In the genomic region with DNA sequence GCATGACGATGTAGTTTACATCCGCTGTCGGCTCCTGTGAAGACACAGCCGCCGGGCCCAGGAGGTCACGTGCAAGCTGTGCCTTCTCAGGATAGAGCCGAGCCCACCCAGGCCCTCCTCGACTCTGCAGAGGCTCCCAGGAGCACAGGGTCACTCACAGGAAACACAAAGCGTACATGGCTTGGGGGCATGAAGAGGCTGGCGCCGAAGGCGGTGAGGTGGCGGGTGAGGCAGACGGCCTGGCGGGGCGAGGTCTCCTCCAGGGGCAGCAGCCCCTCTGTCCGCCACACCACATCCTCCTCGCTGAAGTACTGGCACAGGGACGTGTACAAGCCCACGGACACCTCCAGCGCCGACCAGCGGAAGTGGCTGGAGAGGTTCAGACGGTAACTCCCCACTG, we compare ENCODE assay signal across 8 cellular contexts. TPM values are rescaled to one million over a fixed set of nuclear protein-coding genes. Genes with fewer than 3 reads are reported as not detected.
DNase-seq lines count a peak whose midpoint lies in the region; ATAC-seq and TF ChIP-seq lines count a peak whose summit lies in the region.
"Not testable (repeated sequence)": the region's sequence is repeated elsewhere in the genome, so short reads cannot be mapped to it uniquely, and the experiment has no call there.
"Had no signal": no experiment of that assay in that cellular context is flagged by ENCODE, and none has a peak within 500 bp of the region (broad histone marks: within the 10 kb centered on the region; RNA-seq: fewer than 3 reads in every experiment).

No MANE protein-coding gene starts in this region.

- not testable (repeated sequence) for H3K9me1 ChIP-seq in IMR-90 (ENCODE audit: insufficient read depth, low read length)

- H2BK15ac ChIP-seq in IMR-90 (ENCODE audit: low read depth, low read length) = not testable (repeated sequence)

- not testable (repeated sequence) for H3K23ac ChIP-seq in IMR-90 (ENCODE audit: low read depth, low read length)

- not testable (repeated sequence) for H3K14ac ChIP-seq in IMR-90 (replicated peaks; ENCODE audit: low read depth, low read length)

- H2AK5ac ChIP-seq in IMR-90 (ENCODE audit: low read depth, low read length) = not testable (repeated sequence)

- TF ChIP-seq CTCF in IMR-90 (conservative IDR thresholded peaks at IDR 0.05; ENCODE audit: low read depth, low read length); right lobe of liver (IDR thresholded peaks at IDR 0.05); lung (IDR thresholded peaks at IDR 0.05; ENCODE audit: control extremely low read depth, extremely low read depth); prostate gland (IDR thresholded peaks at IDR 0.05); testis (IDR thresholded peaks at IDR 0.05); upper lobe of right lung (IDR thresholded peaks at IDR 0.05): not testable (repeated sequence)

- not testable (repeated sequence) for H3K36me3 ChIP-seq in IMR-90 (ENCODE audit: control insufficient read depth, insufficient read depth, low read length); right lobe of liver; lung (ENCODE audit: control insufficient read depth in 2 of 2, insufficient read depth in 2 of 2, low read length in 2 of 2); prostate gland; testis (ENCODE audit: low read depth, missing control alignments); upper lobe of right lung

- H3K56ac ChIP-seq in IMR-90 (ENCODE audit: extremely low read depth, insufficient read depth, low read length) = not testable (repeated sequence)

- in situ Hi-C loops in IMR-90 (cut with MboI; ENCODE audit: low sequenced_read_pairs) = not testable (repeated sequence)

- TSS peak; percentile 73 for BruUV-seq in IMR-90 (replicated peaks; lab: Mats Ljungman, UMichigan)

- CTCF ChIA-PET in IMR-90 (lab: Yijun Ruan, JAX) = not testable (repeated sequence)

- not testable (repeated sequence) for H2BK5ac ChIP-seq in IMR-90 (ENCODE audit: low read depth, low read length, poor library complexity, severe bottlenecking)

- POLR2A ChIA-PET in IMR-90 (lab: Charles Lee; ENCODE audit: unreplicated experiment) = not testable (repeated sequence)

- not testable (repeated sequence) for H3K79me1 ChIP-seq in IMR-90 (ENCODE audit: low read depth in 1 of 2, low read length in 2 of 2)

- H3K27ac ChIP-seq in IMR-90 (ENCODE audit: insufficient read depth, low read length); right lobe of liver; lung (ENCODE audit: low read depth in 1 of 2, low read length in 1 of 2); prostate gland; testis; upper lobe of right lung: not testable (repeated sequence)

- H3K4me2 ChIP-seq in IMR-90 (ENCODE audit: low read depth, low read length) = not testable (repeated sequence)

- not testable (repeated sequence) for H3K4me1 ChIP-seq in IMR-90 (ENCODE audit: control insufficient read depth, insufficient read depth, low read length); right lobe of liver; lung (ENCODE audit: control insufficient read depth in 2 of 2, insufficient read depth in 2 of 2, low read length in 2 of 2); prostate gland (replicated peaks); testis; upper lobe of right lung

- no CpG with 5 or more reads among the region's 24 CpGs for WGBS in IMR-90 (ENCODE audit: extremely low coverage in 2 of 2, insufficient read length in 1 of 2), 2 experiments
- no CpG with 5 or more reads among the region's 24 CpGs for WGBS in right lobe of liver (ENCODE audit: insufficient coverage, low coverage, low lambda C conversion rate, missing lambda C conversion rate)
- WGBS in lung, 2 donors = 82 to 95% methylated on average over 4 to 8 of the region's 24 CpGs
- WGBS in prostate gland = no CpG with 5 or more reads among the region's 24 CpGs
- WGBS in testis, 2 donors = no CpG with 5 or more reads among the region's 24 CpGs

- not testable (repeated sequence) for H4K91ac ChIP-seq in IMR-90 (ENCODE audit: insufficient read depth, low read depth, low read length)

- not testable (repeated sequence) for TF ChIP-seq RAD21 in IMR-90 (IDR thresholded peaks at IDR 0.05; ENCODE audit: low read length)

- TF ChIP-seq POLR2A in IMR-90 (IDR thresholded peaks at IDR 0.05; ENCODE audit: low read depth, low read length); right lobe of liver (IDR thresholded peaks at IDR 0.05); prostate gland (IDR thresholded peaks at IDR 0.05); testis (IDR thresholded peaks at IDR 0.05): not testable (repeated sequence)

- H2AK9ac ChIP-seq in IMR-90 (replicated peaks; ENCODE audit: low read depth, low read length, poor library complexity) = not testable (repeated sequence)

- H3K4ac ChIP-seq in IMR-90 (ENCODE audit: low read depth, low read length) = not testable (repeated sequence)

- not testable (repeated sequence) for DNase-seq in IMR-90
- peak; percentile 46 for DNase-seq in Right ventricle myocardium inferior (ENCODE audit: missing footprints)
- DNase-seq in right lobe of liver = peak in 2 of 3 donors; percentile 2 to 10
- DNase-seq in lung (ENCODE audit: low spot score) = peak; percentile 24
- DNase-seq in prostate gland (ENCODE audit: low spot score) = peak; percentile 3
- peak; percentile 6 for DNase-seq in testis
- peak; percentile 29 for DNase-seq in upper lobe of right lung

- H2BK20ac ChIP-seq in IMR-90 (ENCODE audit: low read depth, low read length) = not testable (repeated sequence)

- H3K4me3 ChIP-seq in IMR-90 (ENCODE audit: insufficient read depth, low read depth, low read length); right lobe of liver; lung; prostate gland; testis; upper lobe of right lung: not testable (repeated sequence)

- H3K18ac ChIP-seq in IMR-90 (ENCODE audit: low read depth, low read length) = not testable (repeated sequence)

- not testable (repeated sequence) for H4K5ac ChIP-seq in IMR-90 (ENCODE audit: low read depth, low read length)

- ATAC-seq in IMR-90 (ENCODE audit: low read depth); Right ventricle myocardium inferior; right lobe of liver; lung (ENCODE audit: insufficient read depth, low FRiP score); upper lobe of right lung: not testable (repeated sequence)

- H4K8ac ChIP-seq in IMR-90 (ENCODE audit: low read depth in 2 of 2, low read length in 2 of 2) = not testable (repeated sequence)

- H2BK120ac ChIP-seq in IMR-90 (ENCODE audit: low read depth, low read length) = not testable (repeated sequence)

- H3K9ac ChIP-seq in IMR-90 (ENCODE audit: low read depth, low read length) = not testable (repeated sequence)

- H4K20me1 ChIP-seq in IMR-90 (ENCODE audit: insufficient read depth, low read length) = not testable (repeated sequence)

- H2AFZ ChIP-seq in IMR-90 (replicated peaks; ENCODE audit: low read length, poor library complexity) = not testable (repeated sequence)

- dilution Hi-C loops in IMR-90 (cut with HindIII; ENCODE audit: low sequenced_read_pairs, unreplicated experiment) = not testable (repeated sequence)

- not testable (repeated sequence) for H3K9me3 ChIP-seq in IMR-90 (ENCODE audit: control insufficient read depth, insufficient read depth, low read length); right lobe of liver; lung (ENCODE audit: control insufficient read depth in 2 of 2, insufficient read depth in 1 of 2, low read length in 1 of 2); prostate gland; testis; upper lobe of right lung

- H3K27me3 ChIP-seq in IMR-90 (ENCODE audit: control insufficient read depth, insufficient read depth, low read length); right lobe of liver; lung (ENCODE audit: control insufficient read depth, insufficient read depth); prostate gland (replicated peaks; ENCODE audit: insufficient read depth); testis; upper lobe of right lung: not testable (repeated sequence)

- intact Hi-C loops in IMR-90 (cut with micrococcal nuclease); Right ventricle myocardium inferior (cut with DNase I); right lobe of liver (cut with DNase I); prostate gland (cut with DNase I); testis (cut with DNase I; ENCODE audit: low total_unique reads); upper lobe of right lung (cut with DNase I): not testable (repeated sequence)

RNA-seq across cellular contexts. Expression of a gene that starts 2.7 kb away (rescaled TPM):
- total RNA-seq in IMR-90 (2012; rRNA removed) (0.56 and 1.1 TPM in 2 replicates), Right ventricle myocardium inferior (0.16 TPM), right lobe of liver (1 to 10 TPM in 1 of 6 experiments, under 1 TPM in 2, not detected in 3; 0.13 to 4.3 (median 0.88) TPM), lung (10 to 100 TPM in 1 of 2 donors, 1 to 10 TPM in 1; 1.1 to 10.9 TPM), prostate gland (1 to 10 TPM in 1 of 2 donors, not detected in 1; 3.2 TPM), testis (1 to 10 TPM in 1 of 2 donors, under 1 TPM in 1; 0.31 to 6.6 TPM), upper lobe of right lung (0.67 TPM)
- polyA plus RNA-seq in IMR-90 (2012; rRNA removed) (16.3 and 17.6 TPM in 2 replicates), lung (10 to 100 TPM in 1 of 2 donors, under 1 TPM in 1; 0.03 to 15.5 TPM), testis (ENCODE audit: insufficient read depth, low read depth, low replicate concordance) (4.5 TPM)
- polyA plus RNA-seq in IMR-90 (2012; cell fraction: cytosol; rRNA removed) = 8.1 and 11.7 TPM in 2 replicates
- 40.3 and 195 TPM in 2 replicates for polyA plus RNA-seq in IMR-90 (2012; cell fraction: nucleus; rRNA removed; ENCODE audit: low replicate concordance)
- total RNA-seq: CD4-positive, CD25-positive, alpha-beta regulatory T cell had no signal
